8 cellular contexts compared by ENCODE assay signal in genomic region chr2:85420743-85421705, GRCh38. TPM values are rescaled to one million over a fixed set of nuclear protein-coding genes. Genes with fewer than 3 reads are reported as not detected.
DNase-seq lines count a peak whose midpoint lies in the region; ATAC-seq, FAIRE-seq and TF ChIP-seq lines count a peak whose summit lies in the region.

No MANE protein-coding gene starts in this region.

- H3K27ac ChIP-seq in heart left ventricle, result peak overlapping the region; percentile 48 to 95 (median 66)
- peak overlapping the region; percentile 93 for H3K27ac ChIP-seq in psoas muscle

- TF ChIP-seq CTCF in GM10266 (IDR thresholded peaks at IDR 0.05; ENCODE audit: control insufficient read depth, insufficient read depth, low read depth, missing control alignments), result peak; percentile 99
- peak; percentile 100 for TF ChIP-seq CTCF in HFFc6 (IDR thresholded peaks at IDR 0.05)
- TF ChIP-seq CTCF in heart left ventricle (IDR thresholded peaks at IDR 0.05), result peak in 11 of 12 donors; percentile 98 to 100 (median 100)
- peak; percentile 100 for TF ChIP-seq CTCF in psoas muscle (IDR thresholded peaks at IDR 0.05)

- peaks cover 5 to 39% (median 24%) of the 10 kb centered on the region in 12 donors for H3K4me1 ChIP-seq in heart left ventricle
- peaks cover 14% of the 10 kb centered on the region for H3K4me1 ChIP-seq in psoas muscle

- H3K4me3 Mint-ChIP-seq in HFFc6, result peak overlapping the region; percentile 60
- H3K4me3 Mint-ChIP-seq in activated naive CD8-positive, alpha-beta T cell treated with anti-CD3 and anti-CD28 coated beads, Interleukin-2, amount 50 U/mL, for 24 hours, result peak overlapping the region; percentile 60

- ATAC-seq in activated naive CD8-positive, alpha-beta T cell treated with anti-CD3 and anti-CD28 coated beads, Interleukin-2, amount 50 U/mL, for 24 hours, result peak; percentile 76
- ATAC-seq in heart left ventricle, result peak; percentile 76 to 83 (median 80)
- ATAC-seq in psoas muscle, result peak; percentile 77 to 82 (median 81)

- WGBS in heart left ventricle, 4 donors, result 39 to 47% (median 43%) methylated on average over 31 of the region's 31 CpGs
- WGBS in psoas muscle, 3 donors, result 41 to 48% (median 47%) methylated on average over 31 of the region's 31 CpGs

- H3K36me3 ChIP-seq in heart left ventricle, result no peaks in the 10 kb centered on the region
- no peaks in the 10 kb centered on the region for H3K36me3 ChIP-seq in psoas muscle (ENCODE audit: insufficient read depth in 1 of 2, low read depth in 1 of 2)

- H3K4me1 Mint-ChIP-seq in HFFc6 (ENCODE audit: low read depth), result peaks cover 31% of the 10 kb centered on the region
- peaks cover 22% of the 10 kb centered on the region for H3K4me1 Mint-ChIP-seq in activated naive CD8-positive, alpha-beta T cell treated with anti-CD3 and anti-CD28 coated beads, Interleukin-2, amount 50 U/mL, for 24 hours

- peak overlapping the region in 9 of 12 donors; percentile 14 to 45 (median 19) for H3K4me3 ChIP-seq in heart left ventricle
- peak overlapping the region; percentile 29 for H3K4me3 ChIP-seq in psoas muscle

- DNase-seq in GM10266 (ENCODE audit: extremely low spot score) (peak; percentile 88), HFFc6 (peak; percentile 43), NCI-H1048 (lab: John Stamatoyannopoulos, UW) (peak; percentile 30), SW480 (ENCODE audit: low spot score) (peak; percentile 73), heart left ventricle (peak; percentile 86 to 96 (median 89)), psoas muscle (peak; percentile 90 to 94), urothelium cell line (ENCODE audit: low spot score) (peak; percentile 89)
- DNase-seq in activated naive CD8-positive, alpha-beta T cell treated with anti-CD3 and anti-CD28 coated beads, Interleukin-2, amount 50 U/mL, for 24 hours, result peak; percentile 96

- H3K27ac Mint-ChIP-seq in HFFc6, result peak overlapping the region; percentile 85
- H3K27ac Mint-ChIP-seq in activated naive CD8-positive, alpha-beta T cell treated with anti-CD3 and anti-CD28 coated beads, Interleukin-2, amount 50 U/mL, for 24 hours, result peak overlapping the region; percentile 73

- H3K27me3 ChIP-seq in heart left ventricle (no peaks in the 10 kb centered on the region), psoas muscle (ENCODE audit: insufficient read depth in 3 of 3, low read length in 2 of 3) (no peaks in the 10 kb centered on the region)

- H3K36me3 Mint-ChIP-seq in HFFc6 (ENCODE audit: low read depth), result no peaks in the 10 kb centered on the region
- H3K36me3 Mint-ChIP-seq in activated naive CD8-positive, alpha-beta T cell treated with anti-CD3 and anti-CD28 coated beads, Interleukin-2, amount 50 U/mL, for 24 hours (ENCODE audit: low read depth), result no peaks in the 10 kb centered on the region

- peaks cover 4% of the 10 kb centered on the region; the same call in 1 of the 2 replicates for H3K27me3 Mint-ChIP-seq in HFFc6 (ENCODE audit: insufficient read depth)
- no peaks in the 10 kb centered on the region for H3K27me3 Mint-ChIP-seq in activated naive CD8-positive, alpha-beta T cell treated with anti-CD3 and anti-CD28 coated beads, Interleukin-2, amount 50 U/mL, for 24 hours

- H3K9me3 Mint-ChIP-seq in HFFc6, result no peaks in the 10 kb centered on the region
- H3K9me3 Mint-ChIP-seq in activated naive CD8-positive, alpha-beta T cell treated with anti-CD3 and anti-CD28 coated beads, Interleukin-2, amount 50 U/mL, for 24 hours, result no peaks in the 10 kb centered on the region

- no peak for TF ChIP-seq POLR2A in heart left ventricle (IDR thresholded peaks at IDR 0.05)

- intact Hi-C loops in heart left ventricle (cut with DNase I) (loop anchor here (1.0 to 5.0 kb wide), 4 partner anchors 130 to 186 kb away; no protein-coding TSS in a partner anchor), psoas muscle (cut with DNase I) (loop anchor here (1.0 to 2.0 kb wide), 2 partner anchors 130 to 131 kb away; no protein-coding TSS in a partner anchor)

- H3K9me3 ChIP-seq in heart left ventricle (no peaks in the 10 kb centered on the region), psoas muscle (no peaks in the 10 kb centered on the region)

- no peak for FAIRE-seq in urothelium cell line (lab: Jason Lieb, UNC)

RNA-seq across cellular contexts. Expression of gene SH2D6, which starts 2.5 kb away (rescaled TPM):
- total RNA-seq in HFFc6 (2021; fragmentation: NEBNext Ultra II Directional; extraction: Animal tissue kit (Norgen Biotek cat#: 25700)), result under 1 TPM in 3 of 6 experiments, not detected in 3; 0.25 to 0.52 (median 0.37) TPM
- not detected for total RNA-seq in heart left ventricle
- not detected for polyA plus RNA-seq in heart left ventricle
- total RNA-seq in psoas muscle, result 1 to 10 TPM in 1 of 4 donors, under 1 TPM in 2, not detected in 1; 0.48 to 1.4 (median 0.62) TPM
- polyA plus RNA-seq in psoas muscle, result 1 to 10 TPM in 1 of 3 donors, under 1 TPM in 2; 0.25 to 1.1 (median 0.77) TPM

RNA-seq across cellular contexts. Expression of gene CAPG, which starts 10.9 kb away (rescaled TPM):
- total RNA-seq in HFFc6 (2021; fragmentation: NEBNext Ultra II Directional; extraction: Animal tissue kit (Norgen Biotek cat#: 25700)), result 10 to 100 TPM; 10.7 to 49.6 (median 13.6) TPM
- total RNA-seq in heart left ventricle (10 to 100 TPM in 3 of 9 donors, 1 to 10 TPM in 6; 2.8 to 91.6 (median 4.5) TPM), psoas muscle (10 to 100 TPM in 1 of 4 donors, 1 to 10 TPM in 3; 4.2 to 11.1 (median 8.6) TPM)
- polyA plus RNA-seq in heart left ventricle (10 to 100 TPM in 1 of 2 donors, 1 to 10 TPM in 1; 2.9 to 15.6 TPM), psoas muscle (10 to 100 TPM in 1 of 3 donors, 1 to 10 TPM in 2; 2.8 to 10.2 (median 6.6) TPM)

Comparison
In these comparisons a context has a peak if more than half of its experiments do, and no peak if none do; other contexts are left out.
1. Peak in every context shown above with its lines: DNase-seq, ATAC-seq, H3K4me3 ChIP-seq and H3K27ac ChIP-seq.
2. DNase-seq: peak in every context shown above with its lines; median percentile 96 in activated naive CD8-positive, alpha-beta T cell treated with anti-CD3 and anti-CD28 coated beads, Interleukin-2, amount 50 U/mL, for 24 hours; 92 in psoas muscle; 89 in heart left ventricle; 89 in urothelium cell line; 88 in GM10266; 73 in SW480; 43 in HFFc6; 30 in NCI-H1048.